ENCODE assay signal across 1 cellular context in the genomic region with DNA sequence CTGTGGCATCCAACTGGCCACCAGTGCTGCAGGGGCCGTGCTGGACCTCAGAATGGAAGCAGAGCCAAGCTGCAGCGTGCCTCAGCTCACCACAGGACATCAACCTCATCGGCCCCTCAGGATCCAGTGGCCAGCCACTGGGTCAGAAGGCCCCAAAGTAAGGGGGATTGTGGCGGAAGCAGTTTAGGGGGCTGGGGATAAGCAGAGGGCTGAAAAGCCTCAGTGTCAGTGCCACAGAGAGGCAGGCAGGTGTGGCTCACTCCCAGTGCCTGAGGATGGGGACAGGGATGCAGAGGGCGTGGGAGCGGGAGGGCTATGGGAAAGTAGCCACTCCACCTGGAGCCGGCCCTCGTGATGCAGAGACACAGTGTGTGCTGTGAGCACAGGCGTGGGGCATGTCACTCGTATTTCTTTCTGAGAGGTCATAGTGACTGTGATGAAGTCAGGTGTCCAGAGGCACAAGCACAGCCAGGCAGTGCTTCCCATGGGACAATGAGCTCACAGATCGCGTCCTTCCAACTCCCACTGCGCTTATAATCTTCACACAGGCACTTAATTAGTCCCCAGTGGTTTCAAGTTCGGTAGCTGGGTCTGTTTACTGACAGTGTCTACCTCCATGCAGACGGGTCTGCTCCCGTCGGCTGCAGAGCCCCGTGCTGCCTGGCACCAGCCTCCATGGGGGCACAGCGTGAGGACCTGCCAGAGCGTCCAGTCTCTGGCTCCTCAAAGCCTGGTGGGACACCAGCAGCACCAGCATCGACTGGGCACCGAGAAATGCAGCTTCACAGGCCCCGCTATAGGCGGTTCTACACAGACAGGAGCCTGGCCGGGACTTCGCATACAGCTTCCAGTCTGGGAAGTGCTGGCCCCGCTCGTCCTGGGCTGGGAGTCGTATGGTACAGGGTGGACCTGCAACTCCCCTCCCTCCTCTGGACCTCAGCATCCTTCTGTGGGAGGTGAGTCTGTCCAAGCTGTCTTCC.
TF ChIP-seq lines count a peak whose summit lies in the region.

No MANE protein-coding gene starts in this region.

TF ChIP-seq in HEK293, 187 proteins besides CTCF, POLR2A, EP300 and RAD21 (continued from another document):
- TF ChIP-seq ZNF776 (tag by site-specific recombination; IDR thresholded peaks at IDR 0.05; ENCODE audit: borderline replicate concordance) (no peak), ZNF707 (tag by site-specific recombination; IDR thresholded peaks at IDR 0.05) (no peak), ZNF514 (tag by site-specific recombination; IDR thresholded peaks at IDR 0.05) (no peak), ZNF600 (tag by site-specific recombination; IDR thresholded peaks at IDR 0.05) (peak; percentile 64), ZNF510 (tag by site-specific recombination; IDR thresholded peaks at IDR 0.05; ENCODE audit: insufficient replicate concordance) (no peak), BCL11A (tag by site-specific recombination; IDR thresholded peaks at IDR 0.05; ENCODE audit: low read depth) (0 out of 2 replicates have a peak, but pooled peaks have one; percentile 32), HOXD13 (CRISPR knock-in tag; IDR thresholded peaks at IDR 0.05; ENCODE audit: borderline replicate concordance) (no peak), ZNF174 (tag by site-specific recombination; IDR thresholded peaks at IDR 0.05) (no peak), ZNF10 (tag by site-specific recombination; IDR thresholded peaks at IDR 0.05) (peak; percentile 61; the same call in 1 of the 2 replicates), PRDM1 (tag by site-specific recombination; IDR thresholded peaks at IDR 0.05) (no peak), YY2 (tag by site-specific recombination; IDR thresholded peaks at IDR 0.05) (no peak), ZNF544 (tag by site-specific recombination; IDR thresholded peaks at IDR 0.05) (no peak), ZNF837 (tag by site-specific recombination; IDR thresholded peaks at IDR 0.05) (no peak), ZNF324 (tag by site-specific recombination; IDR thresholded peaks at IDR 0.05) (no peak), ZEB2 (tag by site-specific recombination; IDR thresholded peaks at IDR 0.05) (peak; percentile 81), ZNF664 (tag by site-specific recombination; IDR thresholded peaks at IDR 0.05) (no peak), ZSCAN23 (tag by site-specific recombination; IDR thresholded peaks at IDR 0.05) (peak; percentile 58; the same call in 1 of the 2 replicates), ZBTB21 (tag by site-specific recombination; IDR thresholded peaks at IDR 0.05) (no peak), ZBTB1 (tag by site-specific recombination; IDR thresholded peaks at IDR 0.05) (0 out of 2 replicates have a peak, but pooled peaks have one; percentile 19), GLIS1 (tag by site-specific recombination; IDR thresholded peaks at IDR 0.05) (no peak), ZNF19 (tag by site-specific recombination; IDR thresholded peaks at IDR 0.05; ENCODE audit: low read depth) (no peak)
- TF ChIP-seq, protein P1, sequence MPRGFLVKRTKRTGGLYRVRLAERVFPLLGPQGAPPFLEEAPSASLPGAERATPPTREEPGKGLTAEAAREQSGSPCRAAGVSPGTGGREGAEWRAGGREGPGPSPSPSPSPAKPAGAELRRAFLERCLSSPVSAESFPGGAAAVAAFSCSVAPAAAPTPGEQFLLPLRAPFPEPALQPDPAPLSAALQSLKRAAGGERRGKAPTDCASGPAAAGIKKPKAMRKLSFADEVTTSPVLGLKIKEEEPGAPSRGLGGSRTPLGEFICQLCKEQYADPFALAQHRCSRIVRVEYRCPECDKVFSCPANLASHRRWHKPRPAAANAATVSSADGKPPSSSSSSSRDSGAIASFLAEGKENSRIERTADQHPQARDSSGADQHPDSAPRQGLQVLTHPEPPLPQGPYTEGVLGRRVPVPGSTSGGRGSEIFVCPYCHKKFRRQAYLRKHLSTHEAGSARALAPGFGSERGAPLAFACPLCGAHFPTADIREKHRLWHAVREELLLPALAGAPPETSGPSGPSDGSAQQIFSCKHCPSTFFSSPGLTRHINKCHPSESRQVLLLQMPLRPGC (tag by site-specific recombination; IDR thresholded peaks at IDR 0.05), result peak; percentile 76; the same call in 1 of the 2 replicates
- TF ChIP-seq, protein P2, sequence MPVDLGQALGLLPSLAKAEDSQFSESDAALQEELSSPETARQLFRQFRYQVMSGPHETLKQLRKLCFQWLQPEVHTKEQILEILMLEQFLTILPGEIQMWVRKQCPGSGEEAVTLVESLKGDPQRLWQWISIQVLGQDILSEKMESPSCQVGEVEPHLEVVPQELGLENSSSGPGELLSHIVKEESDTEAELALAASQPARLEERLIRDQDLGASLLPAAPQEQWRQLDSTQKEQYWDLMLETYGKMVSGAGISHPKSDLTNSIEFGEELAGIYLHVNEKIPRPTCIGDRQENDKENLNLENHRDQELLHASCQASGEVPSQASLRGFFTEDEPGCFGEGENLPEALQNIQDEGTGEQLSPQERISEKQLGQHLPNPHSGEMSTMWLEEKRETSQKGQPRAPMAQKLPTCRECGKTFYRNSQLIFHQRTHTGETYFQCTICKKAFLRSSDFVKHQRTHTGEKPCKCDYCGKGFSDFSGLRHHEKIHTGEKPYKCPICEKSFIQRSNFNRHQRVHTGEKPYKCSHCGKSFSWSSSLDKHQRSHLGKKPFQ (tag by site-specific recombination; IDR thresholded peaks at IDR 0.05), result peak; percentile 56; the same call in 1 of the 2 replicates
- TF ChIP-seq, protein P3, sequence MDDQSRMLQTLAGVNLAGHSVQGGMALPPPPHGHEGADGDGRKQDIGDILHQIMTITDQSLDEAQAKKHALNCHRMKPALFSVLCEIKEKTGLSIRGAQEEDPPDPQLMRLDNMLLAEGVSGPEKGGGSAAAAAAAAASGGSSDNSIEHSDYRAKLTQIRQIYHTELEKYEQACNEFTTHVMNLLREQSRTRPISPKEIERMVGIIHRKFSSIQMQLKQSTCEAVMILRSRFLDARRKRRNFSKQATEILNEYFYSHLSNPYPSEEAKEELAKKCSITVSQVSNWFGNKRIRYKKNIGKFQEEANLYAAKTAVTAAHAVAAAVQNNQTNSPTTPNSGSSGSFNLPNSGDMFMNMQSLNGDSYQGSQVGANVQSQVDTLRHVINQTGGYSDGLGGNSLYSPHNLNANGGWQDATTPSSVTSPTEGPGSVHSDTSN (CRISPR knock-in tag; IDR thresholded peaks at IDR 0.05), result no peak
- TF ChIP-seq, protein P4, sequence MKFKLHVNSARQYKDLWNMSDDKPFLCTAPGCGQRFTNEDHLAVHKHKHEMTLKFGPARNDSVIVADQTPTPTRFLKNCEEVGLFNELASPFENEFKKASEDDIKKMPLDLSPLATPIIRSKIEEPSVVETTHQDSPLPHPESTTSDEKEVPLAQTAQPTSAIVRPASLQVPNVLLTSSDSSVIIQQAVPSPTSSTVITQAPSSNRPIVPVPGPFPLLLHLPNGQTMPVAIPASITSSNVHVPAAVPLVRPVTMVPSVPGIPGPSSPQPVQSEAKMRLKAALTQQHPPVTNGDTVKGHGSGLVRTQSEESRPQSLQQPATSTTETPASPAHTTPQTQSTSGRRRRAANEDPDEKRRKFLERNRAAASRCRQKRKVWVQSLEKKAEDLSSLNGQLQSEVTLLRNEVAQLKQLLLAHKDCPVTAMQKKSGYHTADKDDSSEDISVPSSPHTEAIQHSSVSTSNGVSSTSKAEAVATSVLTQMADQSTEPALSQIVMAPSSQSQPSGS (tag by site-specific recombination; IDR thresholded peaks at IDR 0.05; ENCODE audit: low read depth), result peak; percentile 28; the same call in 1 of the 2 replicates
- TF ChIP-seq, protein P5, sequence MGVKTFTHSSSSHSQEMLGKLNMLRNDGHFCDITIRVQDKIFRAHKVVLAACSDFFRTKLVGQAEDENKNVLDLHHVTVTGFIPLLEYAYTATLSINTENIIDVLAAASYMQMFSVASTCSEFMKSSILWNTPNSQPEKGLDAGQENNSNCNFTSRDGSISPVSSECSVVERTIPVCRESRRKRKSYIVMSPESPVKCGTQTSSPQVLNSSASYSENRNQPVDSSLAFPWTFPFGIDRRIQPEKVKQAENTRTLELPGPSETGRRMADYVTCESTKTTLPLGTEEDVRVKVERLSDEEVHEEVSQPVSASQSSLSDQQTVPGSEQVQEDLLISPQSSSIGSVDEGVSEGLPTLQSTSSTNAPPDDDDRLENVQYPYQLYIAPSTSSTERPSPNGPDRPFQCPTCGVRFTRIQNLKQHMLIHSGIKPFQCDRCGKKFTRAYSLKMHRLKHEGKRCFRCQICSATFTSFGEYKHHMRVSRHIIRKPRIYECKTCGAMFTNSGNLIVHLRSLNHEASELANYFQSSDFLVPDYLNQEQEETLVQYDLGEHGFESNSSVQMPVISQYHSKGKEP (tag by site-specific recombination; IDR thresholded peaks at IDR 0.05), result peak; percentile 37; the same call in 1 of the 2 replicates
- TF ChIP-seq, protein P6, sequence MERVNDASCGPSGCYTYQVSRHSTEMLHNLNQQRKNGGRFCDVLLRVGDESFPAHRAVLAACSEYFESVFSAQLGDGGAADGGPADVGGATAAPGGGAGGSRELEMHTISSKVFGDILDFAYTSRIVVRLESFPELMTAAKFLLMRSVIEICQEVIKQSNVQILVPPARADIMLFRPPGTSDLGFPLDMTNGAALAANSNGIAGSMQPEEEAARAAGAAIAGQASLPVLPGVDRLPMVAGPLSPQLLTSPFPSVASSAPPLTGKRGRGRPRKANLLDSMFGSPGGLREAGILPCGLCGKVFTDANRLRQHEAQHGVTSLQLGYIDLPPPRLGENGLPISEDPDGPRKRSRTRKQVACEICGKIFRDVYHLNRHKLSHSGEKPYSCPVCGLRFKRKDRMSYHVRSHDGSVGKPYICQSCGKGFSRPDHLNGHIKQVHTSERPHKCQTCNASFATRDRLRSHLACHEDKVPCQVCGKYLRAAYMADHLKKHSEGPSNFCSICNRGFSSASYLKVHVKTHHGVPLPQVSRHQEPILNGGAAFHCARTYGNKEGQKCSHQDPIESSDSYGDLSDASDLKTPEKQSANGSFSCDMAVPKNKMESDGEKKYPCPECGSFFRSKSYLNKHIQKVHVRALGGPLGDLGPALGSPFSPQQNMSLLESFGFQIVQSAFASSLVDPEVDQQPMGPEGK (tag by site-specific recombination; IDR thresholded peaks at IDR 0.05), result 0 out of 2 replicates have a peak, but pooled peaks have one; percentile 18
- TF ChIP-seq, protein P7, sequence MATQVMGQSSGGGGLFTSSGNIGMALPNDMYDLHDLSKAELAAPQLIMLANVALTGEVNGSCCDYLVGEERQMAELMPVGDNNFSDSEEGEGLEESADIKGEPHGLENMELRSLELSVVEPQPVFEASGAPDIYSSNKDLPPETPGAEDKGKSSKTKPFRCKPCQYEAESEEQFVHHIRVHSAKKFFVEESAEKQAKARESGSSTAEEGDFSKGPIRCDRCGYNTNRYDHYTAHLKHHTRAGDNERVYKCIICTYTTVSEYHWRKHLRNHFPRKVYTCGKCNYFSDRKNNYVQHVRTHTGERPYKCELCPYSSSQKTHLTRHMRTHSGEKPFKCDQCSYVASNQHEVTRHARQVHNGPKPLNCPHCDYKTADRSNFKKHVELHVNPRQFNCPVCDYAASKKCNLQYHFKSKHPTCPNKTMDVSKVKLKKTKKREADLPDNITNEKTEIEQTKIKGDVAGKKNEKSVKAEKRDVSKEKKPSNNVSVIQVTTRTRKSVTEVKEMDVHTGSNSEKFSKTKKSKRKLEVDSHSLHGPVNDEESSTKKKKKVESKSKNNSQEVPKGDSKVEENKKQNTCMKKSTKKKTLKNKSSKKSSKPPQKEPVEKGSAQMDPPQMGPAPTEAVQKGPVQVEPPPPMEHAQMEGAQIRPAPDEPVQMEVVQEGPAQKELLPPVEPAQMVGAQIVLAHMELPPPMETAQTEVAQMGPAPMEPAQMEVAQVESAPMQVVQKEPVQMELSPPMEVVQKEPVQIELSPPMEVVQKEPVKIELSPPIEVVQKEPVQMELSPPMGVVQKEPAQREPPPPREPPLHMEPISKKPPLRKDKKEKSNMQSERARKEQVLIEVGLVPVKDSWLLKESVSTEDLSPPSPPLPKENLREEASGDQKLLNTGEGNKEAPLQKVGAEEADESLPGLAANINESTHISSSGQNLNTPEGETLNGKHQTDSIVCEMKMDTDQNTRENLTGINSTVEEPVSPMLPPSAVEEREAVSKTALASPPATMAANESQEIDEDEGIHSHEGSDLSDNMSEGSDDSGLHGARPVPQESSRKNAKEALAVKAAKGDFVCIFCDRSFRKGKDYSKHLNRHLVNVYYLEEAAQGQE (tag by site-specific recombination; IDR thresholded peaks at IDR 0.05), result no peak
- TF ChIP-seq, protein P8, sequence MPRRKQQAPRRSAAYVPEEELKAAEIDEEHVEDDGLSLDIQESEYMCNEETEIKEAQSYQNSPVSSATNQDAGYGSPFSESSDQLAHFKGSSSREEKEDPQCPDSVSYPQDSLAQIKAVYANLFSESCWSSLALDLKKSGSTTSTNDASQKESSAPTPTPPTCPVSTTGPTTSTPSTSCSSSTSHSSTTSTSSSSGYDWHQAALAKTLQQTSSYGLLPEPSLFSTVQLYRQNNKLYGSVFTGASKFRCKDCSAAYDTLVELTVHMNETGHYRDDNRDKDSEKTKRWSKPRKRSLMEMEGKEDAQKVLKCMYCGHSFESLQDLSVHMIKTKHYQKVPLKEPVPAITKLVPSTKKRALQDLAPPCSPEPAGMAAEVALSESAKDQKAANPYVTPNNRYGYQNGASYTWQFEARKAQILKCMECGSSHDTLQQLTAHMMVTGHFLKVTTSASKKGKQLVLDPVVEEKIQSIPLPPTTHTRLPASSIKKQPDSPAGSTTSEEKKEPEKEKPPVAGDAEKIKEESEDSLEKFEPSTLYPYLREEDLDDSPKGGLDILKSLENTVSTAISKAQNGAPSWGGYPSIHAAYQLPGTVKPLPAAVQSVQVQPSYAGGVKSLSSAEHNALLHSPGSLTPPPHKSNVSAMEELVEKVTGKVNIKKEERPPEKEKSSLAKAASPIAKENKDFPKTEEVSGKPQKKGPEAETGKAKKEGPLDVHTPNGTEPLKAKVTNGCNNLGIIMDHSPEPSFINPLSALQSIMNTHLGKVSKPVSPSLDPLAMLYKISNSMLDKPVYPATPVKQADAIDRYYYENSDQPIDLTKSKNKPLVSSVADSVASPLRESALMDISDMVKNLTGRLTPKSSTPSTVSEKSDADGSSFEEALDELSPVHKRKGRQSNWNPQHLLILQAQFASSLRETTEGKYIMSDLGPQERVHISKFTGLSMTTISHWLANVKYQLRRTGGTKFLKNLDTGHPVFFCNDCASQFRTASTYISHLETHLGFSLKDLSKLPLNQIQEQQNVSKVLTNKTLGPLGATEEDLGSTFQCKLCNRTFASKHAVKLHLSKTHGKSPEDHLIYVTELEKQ (tag by site-specific recombination; IDR thresholded peaks at IDR 0.05; ENCODE audit: borderline replicate concordance), result peak; percentile 72; the same call in 1 of the 2 replicates
